Comparison of ENCODE assay signal across 1 cellular context in the genomic region with DNA sequence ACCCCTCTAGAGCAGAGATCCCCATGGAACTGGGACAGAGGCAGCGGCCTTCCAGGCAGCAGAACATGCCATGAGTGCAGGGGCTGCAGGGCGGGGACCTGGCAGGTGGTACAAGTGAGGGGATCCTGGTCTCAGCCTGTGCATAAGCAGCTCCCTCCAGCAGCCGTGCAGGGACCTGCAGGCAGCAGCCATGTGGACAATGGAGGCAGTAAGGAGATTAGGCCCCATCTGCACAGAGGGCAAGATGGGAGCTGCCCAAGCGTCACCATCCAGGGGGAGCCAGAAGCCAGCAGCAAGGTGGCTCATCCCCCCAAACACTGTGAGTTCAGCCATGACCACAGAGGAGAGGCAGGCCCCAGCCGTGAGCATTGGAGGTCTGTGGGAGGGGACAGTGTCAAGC.
TF ChIP-seq lines count a peak whose summit lies in the region.

No MANE protein-coding gene starts in this region.

TF ChIP-seq in HepG2, 621 proteins besides CTCF, POLR2A, EP300 and RAD21 (continued from another document):
- TF ChIP-seq MYC (CRISPR knock-in tag; IDR thresholded peaks at IDR 0.05; ENCODE audit: borderline replicate concordance) (peak; percentile 69; the same call in 1 of the 2 replicates), ZBTB38 (CRISPR knock-in tag; IDR thresholded peaks at IDR 0.05) (0 out of 2 replicates have a peak, but pooled peaks have one; percentile 27), ZNF775 (CRISPR knock-in tag; IDR thresholded peaks at IDR 0.05; ENCODE audit: borderline replicate concordance) (no peak), MAF1 (CRISPR knock-in tag; IDR thresholded peaks at IDR 0.05; ENCODE audit: borderline replicate concordance) (no peak), SRY (CRISPR knock-in tag; IDR thresholded peaks at IDR 0.05) (0 out of 2 replicates have a peak, but pooled peaks have one; percentile 17)
- TF ChIP-seq, protein P1, sequence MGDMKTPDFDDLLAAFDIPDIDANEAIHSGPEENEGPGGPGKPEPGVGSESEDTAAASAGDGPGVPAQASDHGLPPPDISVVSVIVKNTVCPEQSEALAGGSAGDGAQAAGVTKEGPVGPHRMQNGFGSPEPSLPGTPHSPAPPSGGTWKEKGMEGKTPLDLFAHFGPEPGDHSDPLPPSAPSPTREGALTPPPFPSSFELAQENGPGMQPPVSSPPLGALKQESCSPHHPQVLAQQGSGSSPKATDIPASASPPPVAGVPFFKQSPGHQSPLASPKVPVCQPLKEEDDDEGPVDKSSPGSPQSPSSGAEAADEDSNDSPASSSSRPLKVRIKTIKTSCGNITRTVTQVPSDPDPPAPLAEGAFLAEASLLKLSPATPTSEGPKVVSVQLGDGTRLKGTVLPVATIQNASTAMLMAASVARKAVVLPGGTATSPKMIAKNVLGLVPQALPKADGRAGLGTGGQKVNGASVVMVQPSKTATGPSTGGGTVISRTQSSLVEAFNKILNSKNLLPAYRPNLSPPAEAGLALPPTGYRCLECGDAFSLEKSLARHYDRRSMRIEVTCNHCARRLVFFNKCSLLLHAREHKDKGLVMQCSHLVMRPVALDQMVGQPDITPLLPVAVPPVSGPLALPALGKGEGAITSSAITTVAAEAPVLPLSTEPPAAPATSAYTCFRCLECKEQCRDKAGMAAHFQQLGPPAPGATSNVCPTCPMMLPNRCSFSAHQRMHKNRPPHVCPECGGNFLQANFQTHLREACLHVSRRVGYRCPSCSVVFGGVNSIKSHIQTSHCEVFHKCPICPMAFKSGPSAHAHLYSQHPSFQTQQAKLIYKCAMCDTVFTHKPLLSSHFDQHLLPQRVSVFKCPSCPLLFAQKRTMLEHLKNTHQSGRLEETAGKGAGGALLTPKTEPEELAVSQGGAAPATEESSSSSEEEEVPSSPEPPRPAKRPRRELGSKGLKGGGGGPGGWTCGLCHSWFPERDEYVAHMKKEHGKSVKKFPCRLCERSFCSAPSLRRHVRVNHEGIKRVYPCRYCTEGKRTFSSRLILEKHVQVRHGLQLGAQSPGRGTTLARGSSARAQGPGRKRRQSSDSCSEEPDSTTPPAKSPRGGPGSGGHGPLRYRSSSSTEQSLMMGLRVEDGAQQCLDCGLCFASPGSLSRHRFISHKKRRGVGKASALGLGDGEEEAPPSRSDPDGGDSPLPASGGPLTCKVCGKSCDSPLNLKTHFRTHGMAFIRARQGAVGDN (CRISPR knock-in tag; IDR thresholded peaks at IDR 0.05), result peak; percentile 69
- TF ChIP-seq, protein P2, sequence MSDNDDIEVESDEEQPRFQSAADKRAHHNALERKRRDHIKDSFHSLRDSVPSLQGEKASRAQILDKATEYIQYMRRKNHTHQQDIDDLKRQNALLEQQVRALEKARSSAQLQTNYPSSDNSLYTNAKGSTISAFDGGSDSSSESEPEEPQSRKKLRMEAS (IDR thresholded peaks at IDR 0.05), result peak; percentile 68; the same call in 1 of the 2 replicates
